7 cellular contexts compared by ENCODE assay signal in the genomic region with DNA sequence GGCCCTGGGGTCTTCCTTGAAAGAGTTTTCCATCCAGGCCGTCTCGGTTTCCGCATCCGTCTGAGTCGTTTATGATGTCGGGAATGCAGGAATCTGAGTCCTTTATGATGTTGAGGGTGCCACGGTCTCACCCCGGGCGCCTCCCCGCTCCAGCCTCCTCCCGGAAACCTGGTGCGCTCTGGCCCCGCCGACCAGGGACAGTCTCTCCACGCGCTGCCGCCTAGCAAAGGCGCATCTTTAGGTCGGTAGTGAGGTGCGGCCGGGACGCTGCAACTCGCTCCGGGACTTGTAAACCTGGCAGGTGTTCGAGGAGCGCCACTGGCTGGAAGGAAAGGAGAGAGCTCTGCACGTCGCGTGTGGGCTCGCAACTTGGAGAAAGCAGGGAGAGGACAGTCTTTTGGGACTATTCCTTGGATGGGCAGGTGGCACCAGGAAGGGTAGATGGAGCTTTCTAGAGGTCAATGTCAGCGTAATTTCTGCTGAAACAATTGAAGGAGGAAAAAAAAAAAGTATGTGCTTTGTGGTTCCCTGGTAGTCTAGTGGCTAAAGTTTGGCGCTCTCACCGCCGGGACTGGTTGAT.
DNase-seq lines count a peak whose midpoint lies in the region; ATAC-seq lines count a peak whose summit lies in the region.
"Not testable (repeated sequence)": the region's sequence is repeated elsewhere in the genome, so short reads cannot be mapped to it uniquely, and the experiment has no call there.

No MANE protein-coding gene starts in this region.

- WGBS in neuronal stem cell (ENCODE audit: extremely low coverage in 2 of 2, insufficient read length in 2 of 2, insufficient replicate concordance in 1 of 2), 2 donors = no CpG with 5 or more reads among the region's 34 CpGs

- peak overlapping the region; percentile 47 for H3K4me3 Mint-ChIP-seq in activated naive CD8-positive, alpha-beta T cell
- peak overlapping the region; percentile 68 for H3K4me3 Mint-ChIP-seq in stimulated activated naive CD8-positive, alpha-beta T cell treated with anti-CD3 and anti-CD28 coated beads, Interleukin-15, Interleukin-2, amounts not matched to agents 100 ng/mL and 50 ng/mL, for 24 hours

- not testable (repeated sequence) for H2BK12ac ChIP-seq in neuronal stem cell (ENCODE audit: low read length)

- not testable (repeated sequence) for H3K36me3 Mint-ChIP-seq in activated naive CD8-positive, alpha-beta T cell; stimulated activated naive CD8-positive, alpha-beta T cell treated with anti-CD3 and anti-CD28 coated beads, Interleukin-15, Interleukin-2, amounts not matched to agents 100 ng/mL and 50 ng/mL, for 24 hours (ENCODE audit: low read depth)

- not testable (repeated sequence) for H3K14ac ChIP-seq in neuronal stem cell (ENCODE audit: low read length)

- not testable (repeated sequence) for H2BK15ac ChIP-seq in neuronal stem cell (ENCODE audit: low read length)

- DNase-seq in activated CD4-positive, alpha-beta T cell treated with anti-CD3 and anti-CD28 coated beads, Interleukin-2, amount 50 U/mL, for 48 hours = peak; percentile 1 to 9
- peak; percentile 33 for DNase-seq in Right ventricle myocardium superior
- DNase-seq in left kidney (ENCODE audit: low read depth, low spot score) = peak; percentile 4
- DNase-seq in neuronal stem cell (ENCODE audit: low spot score) = peak; percentile 0

- H3K79me1 ChIP-seq in neuronal stem cell (ENCODE audit: low read depth, low read length) = not testable (repeated sequence)

- not testable (repeated sequence) for H3K36me3 ChIP-seq in HUES48 (ENCODE audit: control insufficient read depth, insufficient read depth, low read length); neuronal stem cell (replicated peaks in 1 of 2; ENCODE audit: control insufficient read depth in 2 of 2, insufficient read depth in 2 of 2, low read length in 2 of 2)

- H3K4me2 ChIP-seq in neuronal stem cell (ENCODE audit: insufficient read depth, low read length, poor library complexity, severe bottlenecking) = not testable (repeated sequence)

- not testable (repeated sequence) for H4K8ac ChIP-seq in neuronal stem cell (ENCODE audit: low read depth, low read length)

- H3K4me3 ChIP-seq in HUES48 (ENCODE audit: low read depth, low read length) = peak overlapping the region; percentile 52
- not testable (repeated sequence) for H3K4me3 ChIP-seq in neuronal stem cell (ENCODE audit: low read length in 2 of 2)

- ATAC-seq in Right ventricle myocardium superior (ENCODE audit: poor library complexity) = not testable (repeated sequence)

- intact Hi-C loops in Right ventricle myocardium superior (cut with DNase I) = not testable (repeated sequence)

- not testable (repeated sequence) for H3K4me1 Mint-ChIP-seq in activated naive CD8-positive, alpha-beta T cell (ENCODE audit: low read depth); stimulated activated naive CD8-positive, alpha-beta T cell treated with anti-CD3 and anti-CD28 coated beads, Interleukin-15, Interleukin-2, amounts not matched to agents 100 ng/mL and 50 ng/mL, for 24 hours (ENCODE audit: low read depth)

- not testable (repeated sequence) for H3K27me3 Mint-ChIP-seq in activated naive CD8-positive, alpha-beta T cell
- peaks cover 17% of the 10 kb centered on the region for H3K27me3 Mint-ChIP-seq in stimulated activated naive CD8-positive, alpha-beta T cell treated with anti-CD3 and anti-CD28 coated beads, Interleukin-15, Interleukin-2, amounts not matched to agents 100 ng/mL and 50 ng/mL, for 24 hours

- H3K4ac ChIP-seq in neuronal stem cell (ENCODE audit: low read length) = not testable (repeated sequence)

- not testable (repeated sequence) for H2AK5ac ChIP-seq in neuronal stem cell (ENCODE audit: low read depth, low read length)

- not testable (repeated sequence) for H3K27me3 ChIP-seq in HUES48 (ENCODE audit: control insufficient read depth, insufficient read depth, low read length)
- H3K27me3 ChIP-seq in neuronal stem cell (ENCODE audit: control insufficient read depth in 3 of 3, insufficient read depth in 3 of 3, low read depth in 1 of 3, low read length in 3 of 3) = peaks cover 0 to 12% (median 11%) of the 10 kb centered on the region in 3 experiments

- H2BK5ac ChIP-seq in neuronal stem cell (ENCODE audit: low read length) = not testable (repeated sequence)

- H3K18ac ChIP-seq in neuronal stem cell (ENCODE audit: low read length) = not testable (repeated sequence)

- not testable (repeated sequence) for H3K9me3 ChIP-seq in HUES48 (ENCODE audit: control insufficient read depth, insufficient read depth, low read length); neuronal stem cell (replicated peaks in 1 of 2; ENCODE audit: control insufficient read depth in 2 of 2, insufficient read depth in 1 of 2, low read depth in 1 of 2, low read length in 2 of 2)

- not testable (repeated sequence) for H3K27ac Mint-ChIP-seq in activated naive CD8-positive, alpha-beta T cell; stimulated activated naive CD8-positive, alpha-beta T cell treated with anti-CD3 and anti-CD28 coated beads, Interleukin-15, Interleukin-2, amounts not matched to agents 100 ng/mL and 50 ng/mL, for 24 hours

- H3K9me3 Mint-ChIP-seq in activated naive CD8-positive, alpha-beta T cell (ENCODE audit: low read depth); stimulated activated naive CD8-positive, alpha-beta T cell treated with anti-CD3 and anti-CD28 coated beads, Interleukin-15, Interleukin-2, amounts not matched to agents 100 ng/mL and 50 ng/mL, for 24 hours: not testable (repeated sequence)

- H3K4me1 ChIP-seq in HUES48 (ENCODE audit: control insufficient read depth, insufficient read depth, low read length); neuronal stem cell (ENCODE audit: control insufficient read depth in 2 of 2, insufficient read depth in 1 of 2, low read depth in 1 of 2, low read length in 2 of 2): not testable (repeated sequence)

- not testable (repeated sequence) for H3K27ac ChIP-seq in HUES48 (ENCODE audit: low read depth, low read length); neuronal stem cell (replicated peaks; ENCODE audit: low read length)

- not testable (repeated sequence) for H3K23ac ChIP-seq in neuronal stem cell (ENCODE audit: low read depth, low read length, poor library complexity)

- not testable (repeated sequence) for H2AFZ ChIP-seq in neuronal stem cell (ENCODE audit: low read length)

- H2BK120ac ChIP-seq in neuronal stem cell (ENCODE audit: low read depth, low read length) = not testable (repeated sequence)

- not testable (repeated sequence) for H3K9ac ChIP-seq in HUES48 (ENCODE audit: low read depth, low read length); neuronal stem cell (ENCODE audit: low read depth, low read length, poor library complexity)

- not testable (repeated sequence) for H4K91ac ChIP-seq in neuronal stem cell (ENCODE audit: low read depth, low read length, poor library complexity)
